In the genomic region with DNA sequence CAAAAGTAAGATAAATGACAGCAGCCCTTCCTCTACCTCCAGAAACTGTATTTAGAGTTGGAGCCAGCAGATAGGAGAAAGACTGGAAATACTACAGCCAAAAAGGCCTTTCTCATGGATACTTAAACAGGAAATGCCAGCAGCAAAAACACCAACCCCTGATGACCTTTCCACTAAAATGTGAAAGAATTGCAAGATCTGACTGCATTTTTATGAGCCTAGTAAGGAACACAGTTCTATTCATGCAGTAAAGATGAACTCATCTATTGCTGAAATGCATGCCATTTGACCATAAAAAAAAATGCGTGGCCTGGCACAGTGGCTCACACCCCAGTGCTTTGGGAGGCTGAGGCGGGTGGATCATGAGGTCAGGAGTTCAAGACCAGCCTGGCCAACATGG, we compare ENCODE assay signal across 18 cellular contexts. TPM values are rescaled to one million over a fixed set of nuclear protein-coding genes. Genes with fewer than 3 reads are reported as not detected.
DNase-seq lines count a peak whose midpoint lies in the region; ATAC-seq, FAIRE-seq and TF ChIP-seq lines count a peak whose summit lies in the region.
"Had no signal": no experiment of that assay in that cellular context is flagged by ENCODE, and none has a peak within 500 bp of the region (broad histone marks: within the 10 kb centered on the region; RNA-seq: fewer than 3 reads in every experiment).

No MANE protein-coding gene starts in this region.

- H3K36me3 ChIP-seq in SK-N-SH (replicated peaks in 1 of 2; ENCODE audit: control insufficient read depth in 1 of 2, insufficient read depth in 2 of 2, low read length in 1 of 2), result no peaks in the 10 kb centered on the region
- H3K36me3 ChIP-seq: esophagus squamous epithelium, upper lobe of right lung had no signal

- no peaks in the 10 kb centered on the region for H3K9me3 ChIP-seq in A549
- no peaks in the 10 kb centered on the region for H3K9me3 ChIP-seq in SK-N-SH
- H3K9me3 ChIP-seq: esophagus squamous epithelium, upper lobe of right lung had no signal

- no peaks in the 10 kb centered on the region for H4K20me1 ChIP-seq in SK-N-SH (ENCODE audit: insufficient read depth)

- no peaks in the 10 kb centered on the region for H3K4me1 Mint-ChIP-seq in stimulated activated naive CD8-positive, alpha-beta T cell treated with anti-CD3 and anti-CD28 coated beads, Interleukin-15, amount 100 ng/mL, for 72 hours
- H3K4me1 Mint-ChIP-seq: activated CD4-positive, alpha-beta T cell treated with anti-CD3 and anti-CD28 coated beads, Interleukin-2, amount 10 ng/mL, durations not matched to agents 24 days and 14 days; T-cell had no signal

- H3K4me2 ChIP-seq in A549 (peak overlapping the region; percentile 29; the same call in 1 of the 3 replicates), SK-N-SH (no peak overlapping the region)

- no peaks in the 10 kb centered on the region for H3K79me2 ChIP-seq in SK-N-SH (ENCODE audit: insufficient read depth)

- POLR2A ChIA-PET in A549 (lab: Yijun Ruan, JAX) (no interaction called here), SK-N-SH (lab: Yijun Ruan, JAX) (no interaction called here)

- no peak overlapping the region for H3K4me3 Mint-ChIP-seq in stimulated activated naive CD8-positive, alpha-beta T cell treated with anti-CD3 and anti-CD28 coated beads, Interleukin-15, amount 100 ng/mL, for 72 hours
- H3K4me3 Mint-ChIP-seq: activated CD4-positive, alpha-beta T cell treated with anti-CD3 and anti-CD28 coated beads, Interleukin-2, amount 10 ng/mL, durations not matched to agents 24 days and 14 days; nephron progenitor cell; T-cell had no signal

- 62% methylated on average over 2 of the region's 2 CpGs for whole genome bisulfite sequencing in A549 (ENCODE audit: missing lambda C conversion rate)
- 70% methylated on average over 2 of the region's 2 CpGs for WGBS in SK-N-SH (ENCODE audit: low lambda C conversion rate)

- peaks cover 9% of the 10 kb centered on the region for H3K27me3 Mint-ChIP-seq in stimulated activated naive CD8-positive, alpha-beta T cell treated with anti-CD3 and anti-CD28 coated beads, Interleukin-15, amount 100 ng/mL, for 72 hours
- H3K27me3 Mint-ChIP-seq: T-cell had no signal

- H3K4me3 ChIP-seq in A549 (no peak overlapping the region), HFF-Myc (replicated peaks; ENCODE audit: low read depth, low read length) (no peak overlapping the region), astrocyte of the spinal cord (ENCODE audit: low read depth, low read length) (no peak overlapping the region), SK-N-SH (ENCODE audit: low read depth in 2 of 2, low read length in 1 of 2) (no peak overlapping the region)
- H3K4me3 ChIP-seq: esophagus squamous epithelium, upper lobe of right lung had no signal

- H2AFZ ChIP-seq in SK-N-SH (ENCODE audit: low read depth), result no peak overlapping the region

- no peaks in the 10 kb centered on the region for H3K9me3 Mint-ChIP-seq in stimulated activated naive CD8-positive, alpha-beta T cell treated with anti-CD3 and anti-CD28 coated beads, Interleukin-15, amount 100 ng/mL, for 72 hours
- H3K9me3 Mint-ChIP-seq: activated CD4-positive, alpha-beta T cell treated with anti-CD3 and anti-CD28 coated beads, Interleukin-2, amount 10 ng/mL, durations not matched to agents 24 days and 14 days; nephron progenitor cell; T-cell had no signal

- TF ChIP-seq POLR2A in A549 (IDR thresholded peaks at IDR 0.05; ENCODE audit: low read length), result no peak

- no peaks in the 10 kb centered on the region for H3F3A ChIP-seq in SK-N-SH (replicated peaks; ENCODE audit: insufficient read depth)

- TF ChIP-seq RAD21 in A549 (conservative IDR thresholded peaks at IDR 0.05 in 1 of 2, IDR thresholded peaks at IDR 0.05 in 1 of 2), result no peak
- no peak for TF ChIP-seq RAD21 in SK-N-SH (IDR thresholded peaks at IDR 0.05; ENCODE audit: low read length)

- no peak for FAIRE-seq in A549 (lab: Jason Lieb, UNC)
- FAIRE-seq: GM18507 had no signal

- peak in 1 of 2 experiments; percentile 21 for DNase-seq in A549 (ENCODE audit: low read depth in 1 of 2, low spot score in 1 of 2)
- peak; percentile 29 for DNase-seq in HFF-Myc (ENCODE audit: extremely low read depth, low read depth)
- peak; percentile 59 for DNase-seq in astrocyte of the spinal cord (ENCODE audit: low read depth, low spot score)
- peak; percentile 48 for DNase-seq in hepatic stellate cell (ENCODE audit: low spot score)
- no peak for DNase-seq in SK-N-SH
- no peak for DNase-seq in stimulated activated naive CD8-positive, alpha-beta T cell treated with anti-CD3 and anti-CD28 coated beads, Interleukin-15, amount 100 ng/mL, for 72 hours
- DNase-seq in NCI-H82 (lab: John Stamatoyannopoulos, UW), result no peak
- DNase-seq: activated CD4-positive, alpha-beta T cell treated with anti-CD3 and anti-CD28 coated beads, Interleukin-2, amount 10 ng/mL, durations not matched to agents 24 days and 14 days; AML-193; esophagus squamous epithelium; islet precursor cell; Karpas-422; nephron progenitor cell; stimulated activated CD4-positive, alpha-beta T cell treated with anti-CD3 and anti-CD28 coated beads, Interleukin-12 subunit alpha, Interleukin-12 subunit beta, amount 100 ng/mL, for 4 hours; T-cell; upper lobe of right lung had no signal

- H3K27me3 ChIP-seq in SK-N-SH (ENCODE audit: insufficient read depth), result no peaks in the 10 kb centered on the region
- H3K27me3 ChIP-seq: esophagus squamous epithelium, upper lobe of right lung had no signal

- CTCF ChIA-PET in A549 (lab: Yijun Ruan, JAX), result no interaction called here
- CTCF ChIA-PET in SK-N-SH (lab: Yijun Ruan, JAX), result no interaction called here

- ATAC-seq in A549, result no peak
- ATAC-seq in stimulated activated naive CD8-positive, alpha-beta T cell treated with anti-CD3 and anti-CD28 coated beads, Interleukin-15, amount 100 ng/mL, for 72 hours, result no peak
- ATAC-seq in GM18907 (IDR thresholded peaks at IDR 0.05; ENCODE audit: unreplicated experiment), result no peak
- ATAC-seq: T-cell, upper lobe of right lung had no signal

- H3K27ac ChIP-seq in A549 (peak overlapping the region; percentile 4 to 7; a peak in 2 of 6 replicates), SK-N-SH (ENCODE audit: low read depth in 2 of 2, low read length in 1 of 2) (peak overlapping the region in 1 of 2 experiments; percentile 38; a peak in 2 of 4 replicates)
- H3K27ac ChIP-seq: esophagus squamous epithelium, upper lobe of right lung had no signal

- H3K4me1 ChIP-seq in A549 (peaks cover 49% of the 10 kb centered on the region), SK-N-SH (ENCODE audit: control insufficient read depth in 1 of 2, insufficient read depth in 2 of 2, low read depth in 1 of 2, low read length in 1 of 2) (0 out of 4 replicates have a peak, but pooled peaks cover 0 to 5% of the 10 kb centered on the region in 2 experiments)
- H3K4me1 ChIP-seq: upper lobe of right lung had no signal

- TF ChIP-seq CTCF in A549 (IDR thresholded peaks at IDR 0.05) (no peak), HFF-Myc (IDR thresholded peaks at IDR 0.05; ENCODE audit: low read depth, low read length, missing control alignments) (no peak), astrocyte of the spinal cord (IDR thresholded peaks at IDR 0.05; ENCODE audit: low read depth, low read length) (no peak), SK-N-SH (IDR thresholded peaks at IDR 0.05) (no peak)

- no peak overlapping the region for H3K9ac ChIP-seq in SK-N-SH

- TF ChIP-seq EP300 in A549 (IDR thresholded peaks at IDR 0.05), result no peak
- no peak for TF ChIP-seq EP300 in SK-N-SH (IDR thresholded peaks at IDR 0.05; ENCODE audit: borderline replicate concordance in 1 of 2, low read depth in 1 of 2, low read length in 1 of 2)

- H3K9me2 ChIP-seq in SK-N-SH, result no peaks in the 10 kb centered on the region

- in situ Hi-C loops in astrocyte of the spinal cord (cut with HindIII; ENCODE audit: low sequenced_read_pairs), result no loop called here

- no peak overlapping the region for H3K27ac Mint-ChIP-seq in stimulated activated naive CD8-positive, alpha-beta T cell treated with anti-CD3 and anti-CD28 coated beads, Interleukin-15, amount 100 ng/mL, for 72 hours
- H3K27ac Mint-ChIP-seq: activated CD4-positive, alpha-beta T cell treated with anti-CD3 and anti-CD28 coated beads, Interleukin-2, amount 10 ng/mL, durations not matched to agents 24 days and 14 days; nephron progenitor cell; T-cell had no signal

TF ChIP-seq in A549, 52 proteins besides CTCF, POLR2A, EP300 and RAD21:
- TF ChIP-seq CEBPB (IDR thresholded peaks at IDR 0.05), result 0 out of 4 replicates have a peak, but pooled peaks of 1 of the 2 experiments have one; percentile 5
- TF ChIP-seq MAZ (IDR thresholded peaks at IDR 0.05; ENCODE audit: borderline replicate concordance, low read depth, low read length), result no peak

TF ChIP-seq in SK-N-SH, 30 proteins besides CTCF, POLR2A, EP300 and RAD21 (continues in another document):
- no peak for TF ChIP-seq JUND (IDR thresholded peaks at IDR 0.05)

RNA-seq across cellular contexts. Expression of gene ABCG2, which starts 19.9 kb away (rescaled TPM):
- polyA plus RNA-seq in A549 (2011; rRNA removed), result 53.5 and 55.3 TPM in 2 replicates
- polyA plus RNA-seq in A549 (2012; cell fraction: cytosol; rRNA removed), result 16.9 and 20.2 TPM in 2 replicates
- 14.1 and 19.5 TPM in 2 replicates for polyA plus RNA-seq in A549 (2012; cell fraction: nucleus; rRNA removed)
- polyA plus RNA-seq in A549 (2017; fragmentation: RNase III; extraction: RNeasy Plus Mini Kit Qiagen cat#74134 plus additional on column Dnase treatment), result 27.9 to 29.0 TPM (median 28.1 TPM) in 3 replicates
- 32.6 and 34.2 TPM in 2 replicates for polyA minus RNA-seq in A549 (2011; rRNA and poly(A)+ RNA removed)
- polyA plus RNA-seq in SK-N-SH (2012; rRNA removed), result 0.02 and 0.05 TPM in 2 replicates
- 0.01 and 0.03 TPM in 2 replicates for polyA plus RNA-seq in SK-N-SH (2012; cell fraction: cytosol; rRNA removed)
- 0.02 TPM in 1 of 2 replicates, not detected in the other for polyA plus RNA-seq in SK-N-SH (2012; cell fraction: nucleus; rRNA removed)

Comparison
In these comparisons a context has a peak if more than half of its experiments do, and no peak if none do; other contexts are left out.
1. DNase-seq: peak in HFF-Myc (single experiment), astrocyte of the spinal cord (single experiment) and hepatic stellate cell (single experiment); none in SK-N-SH (single experiment), stimulated activated naive CD8-positive, alpha-beta T cell treated with anti-CD3 and anti-CD28 coated beads, Interleukin-15, amount 100 ng/mL, for 72 hours (0 of 2) and NCI-H82 (single experiment).
2. RNA of gene ABCG2, which starts 19.9 kb away (polyA plus RNA-seq): 14.1 to 55.3 TPM in A549; 0.01 to 0.05 TPM in SK-N-SH; every median in the first group is over 10 times any median in the second.